ENCODE assay signal across 18 cellular contexts in the genomic region with DNA sequence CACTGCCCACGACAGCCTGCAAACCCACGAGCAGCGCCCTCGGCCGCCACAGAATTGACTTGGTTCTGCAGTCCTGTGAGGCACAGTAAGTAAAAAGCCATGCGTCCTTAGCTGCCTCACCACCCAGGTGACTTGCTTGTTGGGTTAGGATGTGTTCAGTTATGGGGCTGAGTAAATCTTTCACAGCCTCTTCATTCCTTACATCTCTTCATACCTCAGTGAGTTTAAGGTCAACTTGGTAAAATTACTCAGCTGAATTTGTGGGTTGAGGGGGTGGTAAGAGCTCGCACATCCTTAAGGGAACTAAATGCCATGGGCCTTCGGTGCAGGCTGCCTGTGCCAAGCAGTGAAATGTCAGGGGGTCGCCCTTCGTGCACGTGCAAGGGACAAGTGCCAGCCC.
"Had no signal": no experiment of that assay in that cellular context is flagged by ENCODE, and none has a peak within 500 bp of the region (broad histone marks: within the 10 kb centered on the region; RNA-seq: fewer than 3 reads in every experiment).

No MANE protein-coding gene starts in this region.

- H3K27me3 ChIP-seq: body of pancreas, sigmoid colon had no signal

- H3K27ac Mint-ChIP-seq: mesothelial cell of epicardium, T-cell had no signal

- H3K4me1 ChIP-seq: esophagus muscularis mucosa, lower lobe of right lung, psoas muscle, sigmoid colon had no signal

- H3K4me3 Mint-ChIP-seq: mesothelial cell of epicardium, T-cell had no signal

- H3K27ac ChIP-seq: body of pancreas, esophagus muscularis mucosa, lower lobe of right lung, psoas muscle, sigmoid colon, tibial artery had no signal

- DNase-seq: activated CD4-positive, alpha-beta T cell treated with anti-CD3 and anti-CD28 coated beads, Interleukin-2, amount 50 U/mL, for 1 hour; activated naive CD4-positive, alpha-beta T cell treated with anti-CD3 and anti-CD28 coated beads, Interleukin-2, amount 50 U/mL, for 16 hours; activated T-cell treated with anti-CD3 and anti-CD28 coated beads for 4 hours; amniotic stem cell; body of pancreas; caudate nucleus; hippocampal formation; left cardiac atrium; lower lobe of right lung; psoas muscle; sigmoid colon; stimulated activated CD4-positive, alpha-beta T cell treated with anti-CD3 and anti-CD28 coated beads, Interleukin-1b, Interleukin-23, amount 100 ng/mL, for 48 hours; T-cell; T-helper 9 cell; tibial artery had no signal

- H3K4me3 ChIP-seq: body of pancreas, esophagus muscularis mucosa, lower lobe of right lung, psoas muscle, sigmoid colon, tibial artery had no signal

- H3K9me3 Mint-ChIP-seq: mesothelial cell of epicardium, T-cell had no signal

- H3K36me3 Mint-ChIP-seq: mesothelial cell of epicardium had no signal

- H3K4me1 Mint-ChIP-seq: mesothelial cell of epicardium had no signal

- H3K9me3 ChIP-seq: body of pancreas, esophagus muscularis mucosa, lower lobe of right lung, psoas muscle, sigmoid colon, tibial artery had no signal

- ATAC-seq: activated CD4-positive, CD25-positive, alpha-beta regulatory T cell treated with anti-CD3 and anti-CD28 coated beads, Interleukin-2, amount 50 U/mL, for 24 hours; body of pancreas; left cardiac atrium; lower lobe of right lung; psoas muscle; T-cell had no signal
